21 cellular contexts compared by ENCODE assay signal in the genomic region with DNA sequence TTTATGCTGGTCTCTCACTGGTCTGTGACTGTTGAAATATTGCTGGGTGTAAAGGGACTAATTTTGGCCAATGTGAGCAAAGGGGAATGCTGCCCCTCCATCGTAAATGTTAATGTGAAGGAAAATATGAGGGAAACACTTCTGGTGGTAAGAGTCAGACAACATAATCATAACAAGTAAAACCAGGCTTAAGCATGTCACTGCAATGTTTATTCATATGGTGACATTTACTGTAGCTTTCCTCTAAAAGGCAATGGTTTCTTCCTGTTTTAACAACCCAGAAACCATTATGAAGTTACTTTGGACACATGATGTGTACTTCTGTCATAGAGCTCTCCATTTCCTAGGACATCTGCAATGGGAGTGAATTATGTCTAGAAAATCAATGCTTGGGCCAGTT.
"Had no signal": no experiment of that assay in that cellular context is flagged by ENCODE, and none has a peak within 500 bp of the region (broad histone marks: within the 10 kb centered on the region; RNA-seq: fewer than 3 reads in every experiment).

No MANE protein-coding gene starts in this region.

- H3K27me3 Mint-ChIP-seq: activated naive CD4-positive, alpha-beta T cell treated with anti-CD3 and anti-CD28 coated beads, Interleukin-2, amount 10 ng/mL, durations not matched to agents 7 days and 5 days had no signal

- H3K4me1 Mint-ChIP-seq: activated CD4-positive, alpha-beta memory T cell treated with anti-CD3 and anti-CD28 coated beads, Interleukin-2, amount 10 ng/mL, durations not matched to agents 7 days and 5 days; activated CD4-positive, alpha-beta T cell treated with anti-CD3 and anti-CD28 coated beads, Interleukin-2, amount 10 ng/mL, durations not matched to agents 24 days and 14 days; activated naive CD4-positive, alpha-beta T cell treated with anti-CD3 and anti-CD28 coated beads, Interleukin-2, amount 10 ng/mL, durations not matched to agents 7 days and 5 days had no signal

- H3K79me2 ChIP-seq: parathyroid adenoma had no signal

- H3K27me3 ChIP-seq: heart right ventricle, right lobe of liver, upper lobe of right lung had no signal

- H3K4me1 ChIP-seq: parathyroid adenoma, right lobe of liver had no signal

- H3K27ac Mint-ChIP-seq: activated CD4-positive, alpha-beta memory T cell treated with anti-CD3 and anti-CD28 coated beads, Interleukin-2, amount 10 ng/mL, durations not matched to agents 7 days and 5 days; activated CD4-positive, alpha-beta T cell treated with anti-CD3 and anti-CD28 coated beads, Interleukin-2, amount 10 ng/mL, durations not matched to agents 24 days and 14 days; activated naive CD4-positive, alpha-beta T cell treated with anti-CD3 and anti-CD28 coated beads, Interleukin-2, amount 10 ng/mL, durations not matched to agents 7 days and 5 days; natural killer cell; stimulated activated naive B cell treated with anti-CD40 and anti-IgM and Interleukin-4, amounts not matched to agents 10 μg/mL and 1 μg/mL and 100 μg/mL, for 72 hours; T-helper 17 cell had no signal

- H3K9me3 ChIP-seq: heart right ventricle, lower lobe of right lung, right lobe of liver, upper lobe of right lung had no signal

- DNase-seq: activated CD4-positive, alpha-beta memory T cell treated with anti-CD3 and anti-CD28 coated beads, Interleukin-2, amount 10 ng/mL, durations not matched to agents 7 days and 5 days; activated effector memory CD4-positive, alpha-beta T cell treated with anti-CD3 and anti-CD28 coated beads, Interleukin-2, amount 50 U/mL, for 16 hours; activated naive CD4-positive, alpha-beta T cell treated with anti-CD3 and anti-CD28 coated beads, Interleukin-2, amount 10 ng/mL, durations not matched to agents 7 days and 5 days; activated T-cell treated with anti-CD3 and anti-CD28 coated beads for 4 hours; amygdala; cerebellar nuclear complex; heart right ventricle; lower lobe of right lung; natural killer cell; right lobe of liver; small intestine; stimulated activated CD4-positive, alpha-beta T cell treated with anti-CD3 and anti-CD28 coated beads, Interleukin-15, amount 100 ng/mL, for 24 hours; stimulated activated CD8-positive, alpha-beta memory T cell treated with anti-CD3 and anti-CD28 coated beads, Interleukin-4, amount 100 ng/mL, for 48 hours; stimulated activated naive B cell treated with anti-CD40 and anti-IgM and Interleukin-4, amounts not matched to agents 10 μg/mL and 1 μg/mL and 100 μg/mL, for 72 hours; SW 1271; T-helper 17 cell; upper lobe of right lung had no signal

- H3K27ac ChIP-seq: coronary artery, lower lobe of right lung, parathyroid adenoma, right lobe of liver had no signal

- H3K9me3 Mint-ChIP-seq: activated CD4-positive, alpha-beta memory T cell treated with anti-CD3 and anti-CD28 coated beads, Interleukin-2, amount 10 ng/mL, durations not matched to agents 7 days and 5 days; activated CD4-positive, alpha-beta T cell treated with anti-CD3 and anti-CD28 coated beads, Interleukin-2, amount 10 ng/mL, durations not matched to agents 24 days and 14 days; activated naive CD4-positive, alpha-beta T cell treated with anti-CD3 and anti-CD28 coated beads, Interleukin-2, amount 10 ng/mL, durations not matched to agents 7 days and 5 days; natural killer cell; stimulated activated naive B cell treated with anti-CD40 and anti-IgM and Interleukin-4, amounts not matched to agents 10 μg/mL and 1 μg/mL and 100 μg/mL, for 72 hours had no signal

- ATAC-seq: activated CD4-positive, CD25-positive, alpha-beta regulatory T cell treated with anti-CD3 and anti-CD28 coated beads, Interleukin-2, amount 50 U/mL, for 24 hours; heart right ventricle; lower lobe of right lung; natural killer cell; right lobe of liver; stimulated activated naive B cell treated with anti-CD40 and anti-IgM and Interleukin-4, amounts not matched to agents 10 μg/mL and 1 μg/mL and 100 μg/mL, for 72 hours; T-helper 17 cell; upper lobe of right lung had no signal

- H3K4me3 Mint-ChIP-seq: activated CD4-positive, alpha-beta memory T cell treated with anti-CD3 and anti-CD28 coated beads, Interleukin-2, amount 10 ng/mL, durations not matched to agents 7 days and 5 days; activated CD4-positive, alpha-beta T cell treated with anti-CD3 and anti-CD28 coated beads, Interleukin-2, amount 10 ng/mL, durations not matched to agents 24 days and 14 days; activated naive CD4-positive, alpha-beta T cell treated with anti-CD3 and anti-CD28 coated beads, Interleukin-2, amount 10 ng/mL, durations not matched to agents 7 days and 5 days; natural killer cell; stimulated activated naive B cell treated with anti-CD40 and anti-IgM and Interleukin-4, amounts not matched to agents 10 μg/mL and 1 μg/mL and 100 μg/mL, for 72 hours; T-helper 17 cell had no signal

- H3K4me3 ChIP-seq: coronary artery, heart right ventricle, lower lobe of right lung, right lobe of liver, upper lobe of right lung had no signal

- H3K36me3 ChIP-seq: heart right ventricle, lower lobe of right lung, right lobe of liver, upper lobe of right lung had no signal

- H3K36me3 Mint-ChIP-seq: activated naive CD4-positive, alpha-beta T cell treated with anti-CD3 and anti-CD28 coated beads, Interleukin-2, amount 10 ng/mL, durations not matched to agents 7 days and 5 days; natural killer cell; stimulated activated naive B cell treated with anti-CD40 and anti-IgM and Interleukin-4, amounts not matched to agents 10 μg/mL and 1 μg/mL and 100 μg/mL, for 72 hours had no signal

- H3K9ac ChIP-seq: parathyroid adenoma had no signal
